Comparison of ENCODE assay signal across 1 cellular context in the genomic region with DNA sequence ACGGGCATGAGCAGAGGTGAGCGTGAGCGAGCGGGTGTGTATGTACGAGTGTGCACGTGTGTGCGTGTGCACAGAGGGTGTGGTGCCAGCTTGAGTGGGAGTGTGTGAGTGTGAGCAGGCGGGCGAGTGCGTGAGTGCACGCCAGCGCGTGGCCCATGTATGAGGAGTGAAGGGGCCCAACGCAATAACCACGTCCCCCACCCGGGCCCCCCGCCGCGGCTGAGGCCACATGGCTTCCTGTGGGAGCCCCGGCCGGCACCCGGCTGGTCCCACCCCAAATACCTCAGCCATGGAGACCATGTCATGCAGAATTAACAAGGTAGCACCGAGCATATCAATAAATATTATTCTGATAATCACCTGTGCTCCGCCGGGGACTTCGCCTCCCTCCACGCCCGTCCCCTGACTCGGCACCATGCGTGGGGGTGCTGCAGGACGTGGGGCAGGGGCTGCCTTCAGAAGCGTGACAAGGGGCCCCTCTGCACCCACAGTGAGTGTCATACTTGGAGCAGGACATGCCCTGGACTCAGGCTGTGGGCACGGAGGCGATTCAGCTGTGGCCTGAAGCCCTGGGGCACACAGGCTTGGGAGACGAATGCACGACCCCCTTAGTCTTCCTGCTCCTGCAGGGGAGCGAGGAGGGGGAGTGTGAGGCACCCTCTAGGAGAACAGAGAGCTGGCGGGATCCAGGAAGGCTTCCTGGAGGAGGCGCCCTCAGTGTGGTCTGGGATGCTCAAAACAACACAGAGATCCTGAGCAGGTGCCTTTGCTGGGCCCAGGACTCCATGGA.
TF ChIP-seq lines count a peak whose summit lies in the region.

No MANE protein-coding gene starts in this region.

TF ChIP-seq in HepG2, 621 proteins besides CTCF, POLR2A, EP300 and RAD21:
- TF ChIP-seq KDM5B (CRISPR knock-in tag; IDR thresholded peaks at IDR 0.05; ENCODE audit: borderline replicate concordance) (no peak), ZNF850 (CRISPR knock-in tag; conservative IDR thresholded peaks at IDR 0.05) (no peak), ZNF777 (CRISPR knock-in tag; IDR thresholded peaks at IDR 0.05) (no peak), EED (CRISPR knock-in tag; IDR thresholded peaks at IDR 0.05) (no peak), ZNF570 (CRISPR knock-in tag; IDR thresholded peaks at IDR 0.05; ENCODE audit: borderline replicate concordance) (no peak), BORCS8-MEF2B (CRISPR knock-in tag; IDR thresholded peaks at IDR 0.05) (no peak), ZNF296 (CRISPR knock-in tag; conservative IDR thresholded peaks at IDR 0.05) (no peak), HOXA3 (CRISPR knock-in tag; IDR thresholded peaks at IDR 0.05) (0 out of 2 replicates have a peak, but pooled peaks have one; percentile 5), ZNF10 (CRISPR knock-in tag; IDR thresholded peaks at IDR 0.05; ENCODE audit: borderline replicate concordance, low read depth) (no peak)
- TF ChIP-seq, protein P1, sequence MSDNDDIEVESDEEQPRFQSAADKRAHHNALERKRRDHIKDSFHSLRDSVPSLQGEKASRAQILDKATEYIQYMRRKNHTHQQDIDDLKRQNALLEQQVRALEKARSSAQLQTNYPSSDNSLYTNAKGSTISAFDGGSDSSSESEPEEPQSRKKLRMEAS (IDR thresholded peaks at IDR 0.05): no peak
- TF ChIP-seq, protein P2, sequence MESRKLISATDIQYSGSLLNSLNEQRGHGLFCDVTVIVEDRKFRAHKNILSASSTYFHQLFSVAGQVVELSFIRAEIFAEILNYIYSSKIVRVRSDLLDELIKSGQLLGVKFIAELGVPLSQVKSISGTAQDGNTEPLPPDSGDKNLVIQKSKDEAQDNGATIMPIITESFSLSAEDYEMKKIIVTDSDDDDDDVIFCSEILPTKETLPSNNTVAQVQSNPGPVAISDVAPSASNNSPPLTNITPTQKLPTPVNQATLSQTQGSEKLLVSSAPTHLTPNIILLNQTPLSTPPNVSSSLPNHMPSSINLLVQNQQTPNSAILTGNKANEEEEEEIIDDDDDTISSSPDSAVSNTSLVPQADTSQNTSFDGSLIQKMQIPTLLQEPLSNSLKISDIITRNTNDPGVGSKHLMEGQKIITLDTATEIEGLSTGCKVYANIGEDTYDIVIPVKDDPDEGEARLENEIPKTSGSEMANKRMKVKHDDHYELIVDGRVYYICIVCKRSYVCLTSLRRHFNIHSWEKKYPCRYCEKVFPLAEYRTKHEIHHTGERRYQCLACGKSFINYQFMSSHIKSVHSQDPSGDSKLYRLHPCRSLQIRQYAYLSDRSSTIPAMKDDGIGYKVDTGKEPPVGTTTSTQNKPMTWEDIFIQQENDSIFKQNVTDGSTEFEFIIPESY (CRISPR knock-in tag; IDR thresholded peaks at IDR 0.05): peak; percentile 57; the same call in 1 of the 2 replicates
- TF ChIP-seq, protein P3, sequence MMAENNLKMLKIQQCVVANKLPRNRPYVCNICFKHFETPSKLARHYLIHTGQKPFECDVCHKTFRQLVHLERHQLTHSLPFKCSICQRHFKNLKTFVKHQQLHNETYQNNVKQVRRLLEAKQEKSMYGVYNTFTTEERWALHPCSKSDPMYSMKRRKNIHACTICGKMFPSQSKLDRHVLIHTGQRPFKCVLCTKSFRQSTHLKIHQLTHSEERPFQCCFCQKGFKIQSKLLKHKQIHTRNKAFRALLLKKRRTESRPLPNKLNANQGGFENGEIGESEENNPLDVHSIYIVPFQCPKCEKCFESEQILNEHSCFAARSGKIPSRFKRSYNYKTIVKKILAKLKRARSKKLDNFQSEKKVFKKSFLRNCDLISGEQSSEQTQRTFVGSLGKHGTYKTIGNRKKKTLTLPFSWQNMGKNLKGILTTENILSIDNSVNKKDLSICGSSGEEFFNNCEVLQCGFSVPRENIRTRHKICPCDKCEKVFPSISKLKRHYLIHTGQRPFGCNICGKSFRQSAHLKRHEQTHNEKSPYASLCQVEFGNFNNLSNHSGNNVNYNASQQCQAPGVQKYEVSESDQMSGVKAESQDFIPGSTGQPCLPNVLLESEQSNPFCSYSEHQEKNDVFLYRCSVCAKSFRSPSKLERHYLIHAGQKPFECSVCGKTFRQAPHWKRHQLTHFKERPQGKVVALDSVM (CRISPR knock-in tag; IDR thresholded peaks at IDR 0.05): no peak
- TF ChIP-seq, protein P4, sequence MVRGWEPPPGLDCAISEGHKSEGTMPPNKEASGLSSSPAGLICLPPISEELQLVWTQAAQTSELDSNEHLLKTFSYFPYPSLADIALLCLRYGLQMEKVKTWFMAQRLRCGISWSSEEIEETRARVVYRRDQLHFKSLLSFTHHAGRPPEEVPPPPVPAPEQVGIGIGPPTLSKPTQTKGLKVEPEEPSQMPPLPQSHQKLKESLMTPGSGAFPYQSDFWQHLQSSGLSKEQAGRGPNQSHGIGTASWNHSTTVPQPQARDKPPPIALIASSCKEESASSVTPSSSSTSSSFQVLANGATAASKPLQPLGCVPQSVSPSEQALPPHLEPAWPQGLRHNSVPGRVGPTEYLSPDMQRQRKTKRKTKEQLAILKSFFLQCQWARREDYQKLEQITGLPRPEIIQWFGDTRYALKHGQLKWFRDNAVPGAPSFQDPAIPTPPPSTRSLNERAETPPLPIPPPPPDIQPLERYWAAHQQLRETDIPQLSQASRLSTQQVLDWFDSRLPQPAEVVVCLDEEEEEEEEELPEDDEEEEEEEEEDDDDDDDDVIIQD (CRISPR knock-in tag; IDR thresholded peaks at IDR 0.05; ENCODE audit: low read depth): no peak
TF ChIP-seq in HepG2: peak in this region for 2.
